ENCODE assay signal across 1 cellular context in genomic region chr11:3830741-3831140, GRCh38.
TF ChIP-seq lines count a peak whose summit lies in the region.

No MANE protein-coding gene starts in this region.

TF ChIP-seq in WTC11, 78 proteins besides CTCF, POLR2A, EP300 and RAD21 (continued from another document):
- TF ChIP-seq ZNF512 (CRISPR knock-in tag; IDR thresholded peaks at IDR 0.05; ENCODE audit: borderline replicate concordance) = no peak
- no peak for TF ChIP-seq NFE2L1 (CRISPR knock-in tag; IDR thresholded peaks at IDR 0.05)
- TF ChIP-seq ZNF263 (CRISPR knock-in tag; IDR thresholded peaks at IDR 0.05; ENCODE audit: low read depth) = no peak
TF ChIP-seq in WTC11: peak in this region for 0.
